ENCODE assay signal across 2 cellular contexts in the genomic region with DNA sequence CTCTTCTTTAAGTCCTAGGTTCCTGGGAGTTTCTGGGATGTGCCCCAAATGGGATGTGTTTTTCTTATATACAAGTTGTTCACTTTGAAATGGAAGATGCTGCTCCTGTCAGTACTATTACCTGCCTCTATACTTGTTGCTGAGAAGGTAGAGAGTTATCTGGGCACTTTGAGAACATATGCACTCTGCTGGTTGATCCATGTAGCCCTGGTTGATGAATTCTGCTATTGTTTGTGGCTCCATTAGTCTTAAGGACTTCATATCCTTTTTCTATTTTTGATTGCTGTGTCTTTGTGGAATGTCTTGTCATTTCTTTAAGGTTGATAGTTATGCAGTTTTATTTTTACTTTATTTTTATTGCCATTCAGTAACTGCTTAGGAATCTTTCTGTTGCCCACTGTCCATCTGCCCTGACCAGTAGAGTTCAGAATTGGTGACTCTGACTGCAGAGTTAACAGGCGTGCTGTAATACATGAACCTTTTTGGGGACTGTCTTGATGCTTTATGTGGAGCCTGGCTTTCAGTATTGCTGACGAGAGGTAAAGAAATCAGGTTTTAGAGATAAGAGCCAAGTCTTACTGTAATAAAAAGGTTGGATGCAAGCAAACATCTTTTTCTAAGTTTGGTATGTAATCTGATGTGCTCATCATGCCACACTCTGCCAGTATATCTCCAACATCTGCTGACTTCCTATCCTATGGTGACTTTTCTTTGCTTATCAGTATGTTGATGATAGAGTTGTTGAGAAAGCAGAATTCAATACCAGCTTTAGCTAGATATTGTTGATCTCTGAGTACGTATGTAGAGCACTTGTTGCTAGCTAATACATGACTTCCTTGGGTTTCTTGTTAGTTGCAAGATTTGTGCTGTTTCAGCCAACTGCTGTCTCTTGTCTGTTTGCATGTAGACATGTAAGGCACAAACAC.
TF ChIP-seq lines count a peak whose summit lies in the region.

No MANE protein-coding gene starts in this region.

TF ChIP-seq in A549, 52 proteins besides CTCF, POLR2A, EP300 and RAD21:
- TF ChIP-seq SREBF2 (IDR thresholded peaks at IDR 0.05) (no peak), KDM5A (IDR thresholded peaks at IDR 0.05) (no peak), FOXS1 (CRISPR knock-in tag; IDR thresholded peaks at IDR 0.05) (no peak), NPAS2 (CRISPR knock-in tag; IDR thresholded peaks at IDR 0.05; ENCODE audit: borderline replicate concordance) (no peak), MAZ (IDR thresholded peaks at IDR 0.05; ENCODE audit: borderline replicate concordance, low read depth, low read length) (no peak), ZFP36 (IDR thresholded peaks at IDR 0.05; ENCODE audit: borderline replicate concordance, partially characterized antibody) (no peak), CHD2 (IDR thresholded peaks at IDR 0.05; ENCODE audit: low read length, partially characterized antibody) (no peak), ZSCAN20 (CRISPR knock-in tag; IDR thresholded peaks at IDR 0.05) (no peak), HDAC2 (IDR thresholded peaks at IDR 0.05) (no peak), RNF2 (IDR thresholded peaks at IDR 0.05; ENCODE audit: borderline replicate concordance, low read depth) (no peak), PHF8 (IDR thresholded peaks at IDR 0.05; ENCODE audit: borderline replicate concordance, low read depth) (no peak), CBX2 (IDR thresholded peaks at IDR 0.05; ENCODE audit: borderline replicate concordance, low read depth) (no peak), BHLHE40 (IDR thresholded peaks at IDR 0.05; ENCODE audit: low read depth, low read length) (no peak), TP53 (CRISPR knock-in tag; IDR thresholded peaks at IDR 0.05) (no peak)
- TF ChIP-seq, protein P1, sequence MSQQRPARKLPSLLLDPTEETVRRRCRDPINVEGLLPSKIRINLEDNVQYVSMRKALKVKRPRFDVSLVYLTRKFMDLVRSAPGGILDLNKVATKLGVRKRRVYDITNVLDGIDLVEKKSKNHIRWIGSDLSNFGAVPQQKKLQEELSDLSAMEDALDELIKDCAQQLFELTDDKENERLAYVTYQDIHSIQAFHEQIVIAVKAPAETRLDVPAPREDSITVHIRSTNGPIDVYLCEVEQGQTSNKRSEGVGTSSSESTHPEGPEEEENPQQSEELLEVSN (IDR thresholded peaks at IDR 0.05; ENCODE audit: borderline replicate concordance, low read depth) = no peak
- TF ChIP-seq, protein P2, sequence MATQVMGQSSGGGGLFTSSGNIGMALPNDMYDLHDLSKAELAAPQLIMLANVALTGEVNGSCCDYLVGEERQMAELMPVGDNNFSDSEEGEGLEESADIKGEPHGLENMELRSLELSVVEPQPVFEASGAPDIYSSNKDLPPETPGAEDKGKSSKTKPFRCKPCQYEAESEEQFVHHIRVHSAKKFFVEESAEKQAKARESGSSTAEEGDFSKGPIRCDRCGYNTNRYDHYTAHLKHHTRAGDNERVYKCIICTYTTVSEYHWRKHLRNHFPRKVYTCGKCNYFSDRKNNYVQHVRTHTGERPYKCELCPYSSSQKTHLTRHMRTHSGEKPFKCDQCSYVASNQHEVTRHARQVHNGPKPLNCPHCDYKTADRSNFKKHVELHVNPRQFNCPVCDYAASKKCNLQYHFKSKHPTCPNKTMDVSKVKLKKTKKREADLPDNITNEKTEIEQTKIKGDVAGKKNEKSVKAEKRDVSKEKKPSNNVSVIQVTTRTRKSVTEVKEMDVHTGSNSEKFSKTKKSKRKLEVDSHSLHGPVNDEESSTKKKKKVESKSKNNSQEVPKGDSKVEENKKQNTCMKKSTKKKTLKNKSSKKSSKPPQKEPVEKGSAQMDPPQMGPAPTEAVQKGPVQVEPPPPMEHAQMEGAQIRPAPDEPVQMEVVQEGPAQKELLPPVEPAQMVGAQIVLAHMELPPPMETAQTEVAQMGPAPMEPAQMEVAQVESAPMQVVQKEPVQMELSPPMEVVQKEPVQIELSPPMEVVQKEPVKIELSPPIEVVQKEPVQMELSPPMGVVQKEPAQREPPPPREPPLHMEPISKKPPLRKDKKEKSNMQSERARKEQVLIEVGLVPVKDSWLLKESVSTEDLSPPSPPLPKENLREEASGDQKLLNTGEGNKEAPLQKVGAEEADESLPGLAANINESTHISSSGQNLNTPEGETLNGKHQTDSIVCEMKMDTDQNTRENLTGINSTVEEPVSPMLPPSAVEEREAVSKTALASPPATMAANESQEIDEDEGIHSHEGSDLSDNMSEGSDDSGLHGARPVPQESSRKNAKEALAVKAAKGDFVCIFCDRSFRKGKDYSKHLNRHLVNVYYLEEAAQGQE (IDR thresholded peaks at IDR 0.05) = no peak
- TF ChIP-seq, protein P3, sequence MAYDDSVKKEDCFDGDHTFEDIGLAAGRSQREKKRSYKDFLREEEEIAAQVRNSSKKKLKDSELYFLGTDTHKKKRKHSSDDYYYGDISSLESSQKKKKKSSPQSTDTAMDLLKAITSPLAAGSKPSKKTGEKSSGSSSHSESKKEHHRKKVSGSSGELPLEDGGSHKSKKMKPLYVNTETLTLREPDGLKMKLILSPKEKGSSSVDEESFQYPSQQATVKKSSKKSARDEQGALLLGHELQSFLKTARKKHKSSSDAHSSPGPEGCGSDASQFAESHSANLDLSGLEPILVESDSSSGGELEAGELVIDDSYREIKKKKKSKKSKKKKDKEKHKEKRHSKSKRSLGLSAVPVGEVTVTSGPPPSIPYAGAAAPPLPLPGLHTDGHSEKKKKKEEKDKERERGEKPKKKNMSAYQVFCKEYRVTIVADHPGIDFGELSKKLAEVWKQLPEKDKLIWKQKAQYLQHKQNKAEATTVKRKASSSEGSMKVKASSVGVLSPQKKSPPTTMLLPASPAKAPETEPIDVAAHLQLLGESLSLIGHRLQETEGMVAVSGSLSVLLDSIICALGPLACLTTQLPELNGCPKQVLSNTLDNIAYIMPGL (CRISPR knock-in tag; IDR thresholded peaks at IDR 0.05; ENCODE audit: borderline replicate concordance) = no peak
TF ChIP-seq in A549: peak in this region for 0.

TF ChIP-seq in GM23338, 12 proteins besides CTCF, POLR2A, EP300 and RAD21:
- TF ChIP-seq, protein P2 (IDR thresholded peaks at IDR 0.05; ENCODE audit: unreplicated experiment) = no peak
- TF ChIP-seq JUNB (IDR thresholded peaks at IDR 0.05; ENCODE audit: unreplicated experiment) = no peak
- TF ChIP-seq EZH2phosphoT487 (IDR thresholded peaks at IDR 0.05; ENCODE audit: unreplicated experiment) = no peak
- TF ChIP-seq NANOG (IDR thresholded peaks at IDR 0.05; ENCODE audit: borderline replicate concordance) = no peak
- TF ChIP-seq, protein P4, sequence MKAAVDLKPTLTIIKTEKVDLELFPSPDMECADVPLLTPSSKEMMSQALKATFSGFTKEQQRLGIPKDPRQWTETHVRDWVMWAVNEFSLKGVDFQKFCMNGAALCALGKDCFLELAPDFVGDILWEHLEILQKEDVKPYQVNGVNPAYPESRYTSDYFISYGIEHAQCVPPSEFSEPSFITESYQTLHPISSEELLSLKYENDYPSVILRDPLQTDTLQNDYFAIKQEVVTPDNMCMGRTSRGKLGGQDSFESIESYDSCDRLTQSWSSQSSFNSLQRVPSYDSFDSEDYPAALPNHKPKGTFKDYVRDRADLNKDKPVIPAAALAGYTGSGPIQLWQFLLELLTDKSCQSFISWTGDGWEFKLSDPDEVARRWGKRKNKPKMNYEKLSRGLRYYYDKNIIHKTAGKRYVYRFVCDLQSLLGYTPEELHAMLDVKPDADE (IDR thresholded peaks at IDR 0.05) = no peak
- no peak for TF ChIP-seq EZH2 (IDR thresholded peaks at IDR 0.05; ENCODE audit: low read depth, unreplicated experiment)
TF ChIP-seq in GM23338: peak in this region for 0.
